ENCODE assay signal across 9 cellular contexts in genomic region chrX:49627030-49627777, GRCh38. TPM values are rescaled to one million over a fixed set of nuclear protein-coding genes. Genes with fewer than 3 reads are reported as not detected.
A peak's percentile ranks its signal among the peaks of the same experiment; 100 is the strongest.
DNase-seq lines count a peak whose midpoint lies in the region; ATAC-seq and TF ChIP-seq lines count a peak whose summit lies in the region.
"Had no signal": no experiment of that assay in that cellular context is flagged by ENCODE, and none has a peak within 500 bp of the region (broad histone marks: within the 10 kb centered on the region; RNA-seq: fewer than 3 reads in every experiment).

No MANE protein-coding gene starts in this region.

- no peaks in the 10 kb centered on the region for H3K9me2 ChIP-seq in PC-3 (replicated peaks; ENCODE audit: low read length)

- intact Hi-C loops in activated CD4-positive, alpha-beta T cell treated with anti-CD3 and anti-CD28 coated beads for 36 hours (cut with DNase I, micrococcal nuclease), result loop anchor here in 1 of 2 experiments (1.0 kb wide), 1 partner anchor 127 kb away; no protein-coding TSS in a partner anchor
- intact Hi-C loops in PC-3 (cut with micrococcal nuclease) (no loop called here), uterus (cut with DNase I; ENCODE audit: low total_unique reads) (no loop called here)

- H3K9me3 ChIP-seq in PC-3 (ENCODE audit: low read length), result no peaks in the 10 kb centered on the region
- no peaks in the 10 kb centered on the region for H3K9me3 ChIP-seq in uterus

- CTCF ChIA-PET in activated CD4-positive, alpha-beta T cell treated with anti-CD3 and anti-CD28 coated beads for 36 hours (lab: Charles Lee), result interaction anchor here (0.6 to 1.5 kb wide), 4 partner anchors 12 to 727 kb away, joined by 3 to 9 read pairs (median 5); no protein-coding TSS in a partner anchor
- CTCF ChIA-PET in PC-3 (lab: Charles Lee), result no interaction called here

- H4K20me1 ChIP-seq in PC-3 (ENCODE audit: low read length), result no peaks in the 10 kb centered on the region

- TF ChIP-seq CTCF in PC-3 (conservative IDR thresholded peaks at IDR 0.05; ENCODE audit: low read depth, low read length) (peak; percentile 49), uterus (IDR thresholded peaks at IDR 0.05) (no peak)

- peak; percentile 79 for ATAC-seq in activated CD4-positive, alpha-beta T cell treated with anti-CD3 and anti-CD28 coated beads for 36 hours
- ATAC-seq in PC-3, result no peak
- ATAC-seq in effector memory CD8-positive, alpha-beta T cell (replicated peaks), result peak; percentile 46
- ATAC-seq in stimulated activated memory B cell treated with anti-CD40 and anti-IgM and Interleukin-4, amounts not matched to agents 10 μg/mL and 1 μg/mL and 100 μg/mL, for 72 hours, result no peak
- ATAC-seq in HG02610 (IDR thresholded peaks at IDR 0.05; ENCODE audit: unreplicated experiment), result no peak

- POLR2A ChIA-PET in activated CD4-positive, alpha-beta T cell treated with anti-CD3 and anti-CD28 coated beads for 36 hours (lab: Charles Lee), result no interaction called here
- POLR2A ChIA-PET in PC-3 (lab: Charles Lee; ENCODE audit: unreplicated experiment), result no interaction called here

- TF ChIP-seq POLR2A in uterus (IDR thresholded peaks at IDR 0.05), result no peak

- DNase-seq in activated CD4-positive, alpha-beta T cell treated with anti-CD3 and anti-CD28 coated beads for 36 hours, result peak; percentile 76
- no peak for DNase-seq in activated CD4-positive, alpha-beta T cell treated with anti-CD3 and anti-CD28 coated beads for 1 hour
- DNase-seq in PC-3 (peak; percentile 20), SKM-1 (lab: John Stamatoyannopoulos, UW; ENCODE audit: unreplicated experiment) (no peak), uterus (no peak)
- DNase-seq in effector memory CD8-positive, alpha-beta T cell, result peak in 2 of 3 experiments; percentile 1 to 3
- DNase-seq: NCI-H1694 treated with DMSO at 0.1 percent for 48 hours had no signal

- H3F3A ChIP-seq in PC-3 (ENCODE audit: low read length, unreplicated experiment), result no peaks in the 10 kb centered on the region

- no peaks in the 10 kb centered on the region for H3K4me1 ChIP-seq in PC-3 (ENCODE audit: insufficient read depth, low read length)
- H3K4me1 ChIP-seq in uterus, result no peaks in the 10 kb centered on the region

- no peaks in the 10 kb centered on the region for H3K9me3 Mint-ChIP-seq in activated CD4-positive, alpha-beta T cell treated with anti-CD3 and anti-CD28 coated beads for 36 hours (ENCODE audit: low read depth)
- no peaks in the 10 kb centered on the region for H3K9me3 Mint-ChIP-seq in effector memory CD8-positive, alpha-beta T cell
- peaks cover 4% of the 10 kb centered on the region for H3K9me3 Mint-ChIP-seq in stimulated activated memory B cell treated with anti-CD40 and anti-IgM and Interleukin-4, amounts not matched to agents 10 μg/mL and 1 μg/mL and 100 μg/mL, for 72 hours

- no TSS peak for BruUV-seq in PC-3 (replicated peaks; lab: Mats Ljungman, UMichigan)

- H3K9ac ChIP-seq in PC-3 (ENCODE audit: low read length), result no peak overlapping the region

- H3K27me3 ChIP-seq in PC-3 (ENCODE audit: low read length) (no peaks in the 10 kb centered on the region), uterus (no peaks in the 10 kb centered on the region)

- no peak overlapping the region for H3K27ac ChIP-seq in PC-3 (ENCODE audit: low read length)
- H3K27ac ChIP-seq in uterus, result no peak overlapping the region

- no peaks in the 10 kb centered on the region for H3K27me3 Mint-ChIP-seq in activated CD4-positive, alpha-beta T cell treated with anti-CD3 and anti-CD28 coated beads for 36 hours
- peaks cover 7 to 9% of the 10 kb centered on the region in 2 donors for H3K27me3 Mint-ChIP-seq in effector memory CD8-positive, alpha-beta T cell
- H3K27me3 Mint-ChIP-seq in stimulated activated memory B cell treated with anti-CD40 and anti-IgM and Interleukin-4, amounts not matched to agents 10 μg/mL and 1 μg/mL and 100 μg/mL, for 72 hours, result no peaks in the 10 kb centered on the region

- H3K36me3 ChIP-seq in PC-3 (ENCODE audit: low read depth, low read length), result no peaks in the 10 kb centered on the region
- no peaks in the 10 kb centered on the region for H3K36me3 ChIP-seq in uterus

- H3K4me3 ChIP-seq in PC-3 (ENCODE audit: low read length) (no peak overlapping the region), uterus (peak overlapping the region in 1 of 2 donors; percentile 11)

- no peak overlapping the region for H3K27ac Mint-ChIP-seq in activated CD4-positive, alpha-beta T cell treated with anti-CD3 and anti-CD28 coated beads for 36 hours
- H3K27ac Mint-ChIP-seq in effector memory CD8-positive, alpha-beta T cell, result no peak overlapping the region
- H3K27ac Mint-ChIP-seq in stimulated activated memory B cell treated with anti-CD40 and anti-IgM and Interleukin-4, amounts not matched to agents 10 μg/mL and 1 μg/mL and 100 μg/mL, for 72 hours, result no peak overlapping the region

- no peaks in the 10 kb centered on the region for H3K79me2 ChIP-seq in PC-3 (ENCODE audit: low read length)

- H2AFZ ChIP-seq in PC-3 (ENCODE audit: low read length), result no peak overlapping the region

- H3K4me2 ChIP-seq in PC-3 (ENCODE audit: low read length), result no peak overlapping the region

- no peaks in the 10 kb centered on the region for H3K4me1 Mint-ChIP-seq in activated CD4-positive, alpha-beta T cell treated with anti-CD3 and anti-CD28 coated beads for 36 hours
- no peaks in the 10 kb centered on the region for H3K4me1 Mint-ChIP-seq in effector memory CD8-positive, alpha-beta T cell (ENCODE audit: low read depth in 2 of 2)
- no peaks in the 10 kb centered on the region for H3K4me1 Mint-ChIP-seq in stimulated activated memory B cell treated with anti-CD40 and anti-IgM and Interleukin-4, amounts not matched to agents 10 μg/mL and 1 μg/mL and 100 μg/mL, for 72 hours

- H3K4me3 Mint-ChIP-seq in activated CD4-positive, alpha-beta T cell treated with anti-CD3 and anti-CD28 coated beads for 36 hours, result peak overlapping the region; percentile 70
- peak overlapping the region; percentile 54 to 62 for H3K4me3 Mint-ChIP-seq in effector memory CD8-positive, alpha-beta T cell
- H3K4me3 Mint-ChIP-seq in stimulated activated memory B cell treated with anti-CD40 and anti-IgM and Interleukin-4, amounts not matched to agents 10 μg/mL and 1 μg/mL and 100 μg/mL, for 72 hours, result peak overlapping the region; percentile 67

- no peaks in the 10 kb centered on the region for H3K36me3 Mint-ChIP-seq in activated CD4-positive, alpha-beta T cell treated with anti-CD3 and anti-CD28 coated beads for 36 hours (ENCODE audit: low read depth)
- peaks cover 3% of the 10 kb centered on the region for H3K36me3 Mint-ChIP-seq in effector memory CD8-positive, alpha-beta T cell (ENCODE audit: insufficient read depth)
- no peaks in the 10 kb centered on the region for H3K36me3 Mint-ChIP-seq in stimulated activated memory B cell treated with anti-CD40 and anti-IgM and Interleukin-4, amounts not matched to agents 10 μg/mL and 1 μg/mL and 100 μg/mL, for 72 hours

RNA-seq across cellular contexts. Expression of gene GAGE1, which starts 28.4 kb away (rescaled TPM):
- not detected for total RNA-seq in activated CD4-positive, alpha-beta T cell treated with anti-CD3 and anti-CD28 coated beads for 36 hours
- not detected in 2 replicates for total RNA-seq in PC-3 (2014; rRNA removed)
- total RNA-seq in uterus, result not detected

RNA-seq across cellular contexts. Expression of gene GAGE2A, which starts 37.9 kb away (rescaled TPM):
- total RNA-seq in activated CD4-positive, alpha-beta T cell treated with anti-CD3 and anti-CD28 coated beads for 36 hours, result not detected
- total RNA-seq in PC-3 (2014; rRNA removed) (not detected in 2 replicates), uterus (not detected)

RNA-seq across cellular contexts. Expression of gene GAGE12H, which starts 47.5 kb away (rescaled TPM):
- not detected for total RNA-seq in activated CD4-positive, alpha-beta T cell treated with anti-CD3 and anti-CD28 coated beads for 36 hours
- total RNA-seq in PC-3 (2014; rRNA removed), result not detected in 2 replicates
- not detected for total RNA-seq in uterus

RNA-seq across cellular contexts. Expression of gene GAGE12G, which starts 57.0 kb away (rescaled TPM):
- not detected for total RNA-seq in activated CD4-positive, alpha-beta T cell treated with anti-CD3 and anti-CD28 coated beads for 36 hours
- total RNA-seq in PC-3 (2014; rRNA removed), result not detected in 2 replicates
- total RNA-seq in uterus, result not detected

Comparison
In these comparisons a context has a peak if more than half of its experiments do, and no peak if none do; other contexts are left out.
1. DNase-seq: peak in activated CD4-positive, alpha-beta T cell treated with anti-CD3 and anti-CD28 coated beads for 36 hours (single experiment), PC-3 (single experiment) and effector memory CD8-positive, alpha-beta T cell (2 of 3); none in activated CD4-positive, alpha-beta T cell treated with anti-CD3 and anti-CD28 coated beads for 1 hour (single experiment), SKM-1 (single experiment) and uterus (0 of 2).
2. ATAC-seq: peak in activated CD4-positive, alpha-beta T cell treated with anti-CD3 and anti-CD28 coated beads for 36 hours (single experiment) and effector memory CD8-positive, alpha-beta T cell (single experiment); none in PC-3 (single experiment), stimulated activated memory B cell treated with anti-CD40 and anti-IgM and Interleukin-4, amounts not matched to agents 10 μg/mL and 1 μg/mL and 100 μg/mL, for 72 hours (single experiment) and HG02610 (single experiment).
3. Peak in every context shown above with its lines, with median percentiles within 50 percentile points of each other: H3K4me3 Mint-ChIP-seq.